Comparison of ENCODE assay signal across 24 cellular contexts in the genomic region with DNA sequence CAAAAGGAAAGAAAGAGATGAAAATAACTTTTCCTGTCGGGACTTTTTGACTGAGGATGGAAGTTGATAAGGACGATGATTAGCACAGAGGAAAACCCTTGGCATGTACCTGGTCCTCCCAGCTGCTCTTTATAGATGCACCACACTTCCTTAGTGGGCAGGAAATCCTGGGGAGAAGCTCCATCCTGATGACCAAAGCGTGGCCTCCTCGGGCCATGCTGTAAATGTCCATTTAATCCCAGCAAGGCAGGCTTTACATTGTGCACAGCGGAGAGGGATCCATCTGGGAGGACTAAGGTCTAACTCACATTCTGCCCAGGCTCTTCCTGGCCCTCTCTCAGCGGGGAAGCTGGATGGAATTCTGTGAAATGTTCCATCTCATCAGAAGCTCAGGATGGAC.
DNase-seq lines count a peak whose midpoint lies in the region; TF ChIP-seq lines count a peak whose summit lies in the region.
"Had no signal": no experiment of that assay in that cellular context is flagged by ENCODE, and none has a peak within 500 bp of the region (broad histone marks: within the 10 kb centered on the region; RNA-seq: fewer than 3 reads in every experiment).

No MANE protein-coding gene starts in this region.

- H2AFZ ChIP-seq in hepatocyte: no peak overlapping the region
- no peak overlapping the region for H2AFZ ChIP-seq in trophoblast cell (ENCODE audit: insufficient read depth, low read length, poor library complexity)

- H3K4me1 ChIP-seq in hepatocyte (ENCODE audit: insufficient read depth): peaks cover 21% of the 10 kb centered on the region
- peaks cover 21 to 39% of the 10 kb centered on the region in 2 experiments for H3K4me1 ChIP-seq in trophoblast cell (ENCODE audit: control insufficient read depth in 1 of 2, insufficient read depth in 2 of 2, low read length in 2 of 2)
- H3K4me1 ChIP-seq in breast epithelium: peaks cover 0 to 6% of the 10 kb centered on the region in 2 donors
- H3K4me1 ChIP-seq: Caco-2, HAP-1 had no signal

- peaks cover 24% of the 10 kb centered on the region for H3K79me1 ChIP-seq in trophoblast cell (ENCODE audit: low read length)

- no peak overlapping the region for H3K4ac ChIP-seq in trophoblast cell (ENCODE audit: low read depth, low read length)

- in situ Hi-C loops in brain microvascular endothelial cell (cut with HindIII; ENCODE audit: low pct_ligation_motif_present, low sequenced_read_pairs): no loop called here

- H3K9me3 ChIP-seq in hepatocyte (ENCODE audit: low read depth): no peaks in the 10 kb centered on the region
- no peaks in the 10 kb centered on the region for H3K9me3 ChIP-seq in trophoblast cell (ENCODE audit: insufficient read depth, low read depth, low read length)
- H3K9me3 ChIP-seq in breast epithelium: no peaks in the 10 kb centered on the region
- H3K9me3 ChIP-seq: Caco-2, HAP-1, tibial nerve had no signal

- intact Hi-C loops in breast epithelium (cut with DNase I; ENCODE audit: low total_unique reads): no loop called here

- no peak overlapping the region for H4K12ac ChIP-seq in trophoblast cell (ENCODE audit: low read depth, low read length)

- TF ChIP-seq POLR2A in breast epithelium (IDR thresholded peaks at IDR 0.05): no peak

- H3K27ac ChIP-seq in brain microvascular endothelial cell (peak overlapping the region; percentile 98), hepatocyte (peak overlapping the region; percentile 64), trophoblast cell (ENCODE audit: low read depth, low read length) (no peak overlapping the region), breast epithelium (no peak overlapping the region)
- H3K27ac ChIP-seq: C4-2B had no signal

- no peak overlapping the region for H3K23ac ChIP-seq in trophoblast cell (ENCODE audit: low read length)

- H3K27me3 ChIP-seq in brain microvascular endothelial cell (replicated peaks) (no peaks in the 10 kb centered on the region), hepatocyte (no peaks in the 10 kb centered on the region), trophoblast cell (ENCODE audit: insufficient read depth, low read length) (no peaks in the 10 kb centered on the region), breast epithelium (no peaks in the 10 kb centered on the region)
- H3K27me3 ChIP-seq: tibial nerve had no signal

- WGBS in hepatocyte (ENCODE audit: low lambda C conversion rate, missing lambda C conversion rate): 83% methylated on average over 6 of the region's 6 CpGs
- WGBS in trophoblast cell (ENCODE audit: extremely low coverage, insufficient coverage, insufficient read length): no CpG with 5 or more reads among the region's 6 CpGs

- H3K79me2 ChIP-seq in hepatocyte (no peaks in the 10 kb centered on the region), trophoblast cell (ENCODE audit: control insufficient read depth, insufficient read depth, low read length, poor library complexity) (peaks cover 3% of the 10 kb centered on the region)

- TF ChIP-seq CTCF in brain microvascular endothelial cell (IDR thresholded peaks at IDR 0.05; ENCODE audit: low read depth, low read length, missing control alignments) (no peak), hepatocyte (IDR thresholded peaks at IDR 0.05; ENCODE audit: poor library complexity) (no peak), breast epithelium (IDR thresholded peaks at IDR 0.05) (no peak)

- H3K18ac ChIP-seq in trophoblast cell (ENCODE audit: low read length): peak overlapping the region; percentile 76

- DNase-seq in brain microvascular endothelial cell (no peak), hepatocyte (ENCODE audit: low spot score) (no peak), trophoblast cell (no peak), NCI-H82 treated with DMSO at 0.1 percent for 48 hours (lab: John Stamatoyannopoulos, UW; ENCODE audit: unreplicated experiment) (no peak), breast epithelium (ENCODE audit: low spot score in 2 of 2) (no peak), DMS53 (lab: John Stamatoyannopoulos, UW) (no peak)
- no peak for DNase-seq in activated CD4-positive, CD25-positive, alpha-beta regulatory T cell (lab: John Stamatoyannopoulos, UW)
- DNase-seq: activated CD4-positive, alpha-beta memory T cell treated with anti-CD3 and anti-CD28 coated beads, Interleukin-2, amount 10 ng/mL, durations not matched to agents 7 days and 5 days; activated naive CD4-positive, alpha-beta T cell treated with anti-CD3 and anti-CD28 coated beads, Interleukin-2, amount 50 U/mL, for 16 hours; Caco-2; Karpas-422; left ventricle myocardium superior; natural killer cell; NCI-H1417 treated with DMSO at 0.1 percent for 48 hours; NCI-H2081; NCI-H345; NCI-H69; SIG-M5; stimulated activated naive CD8-positive, alpha-beta T cell treated with anti-CD3 and anti-CD28 coated beads, Interleukin-15, Interleukin-2, amounts not matched to agents 100 U/mL and 50 U/mL, for 24 hours; SW 1271 had no signal

- no peaks in the 10 kb centered on the region for H3K9me2 ChIP-seq in hepatocyte (replicated peaks; ENCODE audit: insufficient read depth)

- peak overlapping the region; percentile 7 for H2BK12ac ChIP-seq in trophoblast cell (ENCODE audit: low read length)

- H4K20me1 ChIP-seq in hepatocyte (ENCODE audit: insufficient read depth, poor library complexity, severe bottlenecking): no peaks in the 10 kb centered on the region

- H4K8ac ChIP-seq in trophoblast cell (ENCODE audit: low read depth, low read length): no peak overlapping the region

- H3K9ac ChIP-seq in trophoblast cell (ENCODE audit: low read length): no peak overlapping the region

- H3K4me3 ChIP-seq in brain microvascular endothelial cell (ENCODE audit: low read depth, low read length) (no peak overlapping the region), hepatocyte (no peak overlapping the region), trophoblast cell (ENCODE audit: low read depth, low read length) (no peak overlapping the region), breast epithelium (no peak overlapping the region)
- H3K4me3 ChIP-seq: HAP-1, skin epidermis, tibial nerve had no signal

- H3K4me2 ChIP-seq in hepatocyte (no peak overlapping the region), trophoblast cell (ENCODE audit: low read length) (no peak overlapping the region)

- H4K91ac ChIP-seq in trophoblast cell (ENCODE audit: low read depth, low read length): peak overlapping the region; percentile 45

- H2AK5ac ChIP-seq in trophoblast cell (ENCODE audit: low read length): no peak overlapping the region

- H3K36me3 ChIP-seq in brain microvascular endothelial cell (replicated peaks): peaks cover 54% of the 10 kb centered on the region
- no peaks in the 10 kb centered on the region for H3K36me3 ChIP-seq in hepatocyte (replicated peaks; ENCODE audit: insufficient read depth, low read depth)
- H3K36me3 ChIP-seq in trophoblast cell (ENCODE audit: control insufficient read depth in 1 of 2, insufficient read depth in 2 of 2, low read length in 2 of 2): peaks cover 15 to 30% of the 10 kb centered on the region in 2 experiments
- H3K36me3 ChIP-seq in breast epithelium: no peaks in the 10 kb centered on the region
- H3K36me3 ChIP-seq: HAP-1 had no signal

- no peak overlapping the region for H2BK5ac ChIP-seq in trophoblast cell (ENCODE audit: low read depth, low read length, poor library complexity)

- peak overlapping the region; percentile 3 for H3K14ac ChIP-seq in trophoblast cell (ENCODE audit: low read length)

- H2BK120ac ChIP-seq in trophoblast cell (ENCODE audit: insufficient read depth, low read length, poor library complexity): no peak overlapping the region

Comparison
In these comparisons a context has a peak if more than half of its experiments do, and no peak if none do; other contexts are left out.
1. H3K27ac ChIP-seq: peak in brain microvascular endothelial cell (single experiment) and hepatocyte (single experiment); none in trophoblast cell (single experiment) and breast epithelium (0 of 2).